ENCODE assay signal across 8 cellular contexts in the genomic region with DNA sequence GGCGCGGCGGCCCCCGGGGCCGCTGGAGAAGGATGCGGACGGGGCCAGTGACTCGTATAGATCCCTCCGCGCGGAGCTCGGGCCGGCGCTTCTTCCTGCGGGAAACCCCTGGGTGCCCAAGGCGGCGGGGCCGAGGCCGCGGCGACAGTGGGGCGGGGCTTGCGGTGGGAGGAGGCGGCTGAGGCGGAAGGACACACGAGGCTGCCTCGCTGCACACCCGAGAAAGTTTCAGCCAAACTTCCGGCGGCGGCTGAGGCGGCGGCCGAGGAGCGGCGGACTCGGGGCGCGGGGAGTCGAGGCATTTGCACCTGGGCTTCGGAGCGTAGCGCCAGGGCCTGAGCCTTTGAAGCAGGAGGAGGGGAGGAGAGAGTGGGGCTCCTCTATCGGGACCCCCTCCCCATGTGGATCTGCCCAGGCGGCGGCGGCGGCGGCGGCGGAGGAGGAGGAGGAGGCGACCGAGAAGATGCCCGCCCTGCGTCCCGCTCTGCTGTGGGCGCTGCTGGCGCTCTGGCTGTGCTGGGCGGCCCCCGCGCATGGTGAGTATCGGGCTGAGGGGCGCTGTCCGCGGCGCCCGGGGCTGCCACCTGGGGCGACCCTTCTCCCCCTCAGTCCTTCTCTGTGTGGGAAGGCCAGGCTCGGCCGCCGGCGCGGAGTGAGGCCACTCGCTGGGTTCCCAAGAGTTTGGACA. TPM values are rescaled to one million over a fixed set of nuclear protein-coding genes. Genes with fewer than 3 reads are reported as not detected.
A peak's percentile ranks its signal among the peaks of the same experiment; 100 is the strongest.
DNase-seq lines count a peak whose midpoint lies in the region; TF ChIP-seq lines count a peak whose summit lies in the region.
"Not testable (repeated sequence)": the region's sequence is repeated elsewhere in the genome, so short reads cannot be mapped to it uniquely, and the experiment has no call there.

A gene (plus strand): TSS at position 231 of the 688 bp plus-strand sequence.

- not testable (repeated sequence) for H3K27me3 ChIP-seq in fibroblast of lung (ENCODE audit: control insufficient read depth, insufficient read depth, low read length); mononuclear cell (ENCODE audit: insufficient read depth, low read length)

- not testable (repeated sequence) for H4K20me1 ChIP-seq in fibroblast of lung (ENCODE audit: control insufficient read depth, extremely low read depth, insufficient read depth, low read length)

- not testable (repeated sequence) for H3K4me1 ChIP-seq in fibroblast of lung (ENCODE audit: control insufficient read depth, extremely low read depth, insufficient read depth, low read length); mononuclear cell (ENCODE audit: insufficient read depth, low read length)

- not testable (repeated sequence) for H3K9me3 ChIP-seq in fibroblast of lung (ENCODE audit: control insufficient read depth, insufficient read depth, low read depth, low read length); mononuclear cell (ENCODE audit: low read depth, low read length)

- TF ChIP-seq CTCF in WI38 (IDR thresholded peaks at IDR 0.05; ENCODE audit: low read depth, low read length); fibroblast of lung (conservative IDR thresholded peaks at IDR 0.05 in 1 of 2, IDR thresholded peaks at IDR 0.05 in 1 of 2; ENCODE audit: low read depth in 1 of 2, low read length in 2 of 2): not testable (repeated sequence)

- H2AFZ ChIP-seq in fibroblast of lung (ENCODE audit: low read length), result not testable (repeated sequence)

- H3K4me3 Mint-ChIP-seq in activated naive CD4-positive, alpha-beta T cell treated with anti-CD3 and anti-CD28 coated beads, Interleukin-2, amount 50 U/mL, for 24 hours, result peak within 1 kb of the TSS; percentile 71

- H3K4me3 ChIP-seq in GM08714 (ENCODE audit: low read length) (peak within 1 kb of the TSS; percentile 71; the same call in 1 of the 2 replicates), WI38 (ENCODE audit: low read depth, low read length) (peak within 1 kb of the TSS; percentile 70), fibroblast of lung (replicated peaks in 1 of 4; ENCODE audit: control extremely low read depth in 1 of 4, insufficient read depth in 1 of 4, low read depth in 3 of 4, low read length in 4 of 4) (peak within 1 kb of the TSS in 3 of 4 experiments; percentile 56 to 71 (median 61))
- not testable (repeated sequence) for H3K4me3 ChIP-seq in mononuclear cell (ENCODE audit: low read length)

- peak within 1 kb of the TSS; percentile 50 for H3K9ac ChIP-seq in fibroblast of lung (ENCODE audit: insufficient read depth, low read length)

- H3K9me3 Mint-ChIP-seq in activated naive CD4-positive, alpha-beta T cell treated with anti-CD3 and anti-CD28 coated beads, Interleukin-2, amount 50 U/mL, for 24 hours, result not testable (repeated sequence)

- peak within 1 kb of the TSS; percentile 57 for H3K27ac ChIP-seq in fibroblast of lung (ENCODE audit: insufficient read depth, low read length)

- not testable (repeated sequence) for H3K79me2 ChIP-seq in fibroblast of lung (ENCODE audit: control insufficient read depth, insufficient read depth, low read length)

- H3K36me3 Mint-ChIP-seq in activated naive CD4-positive, alpha-beta T cell treated with anti-CD3 and anti-CD28 coated beads, Interleukin-2, amount 50 U/mL, for 24 hours, result not testable (repeated sequence)

- H3K4me1 Mint-ChIP-seq in activated naive CD4-positive, alpha-beta T cell treated with anti-CD3 and anti-CD28 coated beads, Interleukin-2, amount 50 U/mL, for 24 hours, result not testable (repeated sequence)

- H3K27me3 Mint-ChIP-seq in activated naive CD4-positive, alpha-beta T cell treated with anti-CD3 and anti-CD28 coated beads, Interleukin-2, amount 50 U/mL, for 24 hours, result not testable (repeated sequence)

- H3K27ac Mint-ChIP-seq in activated naive CD4-positive, alpha-beta T cell treated with anti-CD3 and anti-CD28 coated beads, Interleukin-2, amount 50 U/mL, for 24 hours, result peak within 1 kb of the TSS; percentile 74

- H3K4me2 ChIP-seq in fibroblast of lung (ENCODE audit: extremely low read depth, insufficient read depth, low read length), result not testable (repeated sequence)

- H3K36me3 ChIP-seq in fibroblast of lung (ENCODE audit: control insufficient read depth, insufficient read depth, low read length), result not testable (repeated sequence)

- DNase-seq in NCI-H1105 treated with DMSO at 0.1 percent for 48 hours (lab: John Stamatoyannopoulos, UW) (peak; percentile 5), fibroblast of lung (ENCODE audit: low read depth in 2 of 2) (peak in 1 of 2 donors; percentile 91), ureter (ENCODE audit: low spot score) (peak; percentile 86)
- peak; percentile 31 to 53 for DNase-seq in stimulated activated CD4-positive, alpha-beta T cell treated with anti-CD3 and anti-CD28 coated beads, Interleukin-1b, Interleukin-23, amount 100 ng/mL, for 1 hour (ENCODE audit: low read depth in 2 of 2)

RNA-seq across cellular contexts. Expression of the gene that starts here (rescaled TPM):
- 18.2 and 27.1 TPM in 2 replicates for total RNA-seq in fibroblast of lung
- 16.1 and 26.0 TPM in 2 replicates for polyA plus RNA-seq in fibroblast of lung
- polyA plus RNA-seq in fibroblast of lung (2012), result 12.4 and 16.4 TPM in 2 replicates
- polyA minus RNA-seq in fibroblast of lung (ENCODE audit: low replicate concordance), result 29.3 and 47.4 TPM in 2 replicates
- 36.6 TPM for total RNA-seq in mononuclear cell
- 31.7 TPM for total RNA-seq in ureter
